ENCODE assay signal across 9 cellular contexts in genomic region chrX:154401045-154401799, GRCh38. TPM values are rescaled to one million over a fixed set of nuclear protein-coding genes. Genes with fewer than 3 reads are reported as not detected.
A peak's percentile ranks its signal among the peaks of the same experiment; 100 is the strongest.
DNase-seq lines count a peak whose midpoint lies in the region; ATAC-seq and TF ChIP-seq lines count a peak whose summit lies in the region.
"Had no signal": no experiment of that assay in that cellular context is flagged by ENCODE, and none has a peak within 500 bp of the region (broad histone marks: within the 10 kb centered on the region; RNA-seq: fewer than 3 reads in every experiment).

No MANE protein-coding gene starts in this region.

- POLR2A ChIA-PET in OCI-LY7 (lab: Charles Lee): no interaction called here

- H3K4me3 ChIP-seq in OCI-LY7 (ENCODE audit: low read depth, low read length, poor library complexity, severe bottlenecking): no peak overlapping the region
- H3K4me3 ChIP-seq in sigmoid colon: no peak overlapping the region

- TF ChIP-seq EP300 in sigmoid colon (IDR thresholded peaks at IDR 0.05): no peak

- H3K4me3 Mint-ChIP-seq in activated naive CD4-positive, alpha-beta T cell treated with anti-CD3 and anti-CD28 coated beads for 36 hours: no peak overlapping the region
- H3K4me3 Mint-ChIP-seq in chondrocyte (ENCODE audit: unreplicated experiment): no peak overlapping the region
- peak overlapping the region; percentile 39 to 58 for H3K4me3 Mint-ChIP-seq in stimulated activated naive B cell treated with anti-CD40 and anti-IgM and Interleukin-4, amounts not matched to agents 10 μg/mL and 1 μg/mL and 100 μg/mL, for 72 hours

- H3K9me2 ChIP-seq in OCI-LY7 (ENCODE audit: insufficient read depth, low read length): no peaks in the 10 kb centered on the region

- peaks cover 13% of the 10 kb centered on the region; the same call in 1 of the 2 replicates for H3K79me2 ChIP-seq in OCI-LY7 (ENCODE audit: insufficient read depth, low read depth, low read length)

- H3K27me3 ChIP-seq in sigmoid colon: no peaks in the 10 kb centered on the region

- peaks cover 38% of the 10 kb centered on the region for H3K36me3 ChIP-seq in OCI-LY7 (ENCODE audit: insufficient read depth, low read length)
- H3K36me3 ChIP-seq in sigmoid colon: peaks cover 11 to 22% (median 14%) of the 10 kb centered on the region in 4 donors

- CTCF ChIA-PET in activated naive CD4-positive, alpha-beta T cell treated with anti-CD3 and anti-CD28 coated beads for 36 hours (lab: Charles Lee): interaction anchor here (1.1 kb wide), 1 partner anchor 141 kb away, joined by 3 read pairs; no protein-coding TSS in a partner anchor
- CTCF ChIA-PET in OCI-LY7 (lab: Charles Lee; ENCODE audit: unreplicated experiment): no interaction called here

- peaks cover 26% of the 10 kb centered on the region for H3K36me3 Mint-ChIP-seq in activated naive CD4-positive, alpha-beta T cell treated with anti-CD3 and anti-CD28 coated beads for 36 hours (ENCODE audit: low read depth)
- H3K36me3 Mint-ChIP-seq in chondrocyte (ENCODE audit: low read depth): peaks cover 20% of the 10 kb centered on the region
- peaks cover 36 to 38% of the 10 kb centered on the region in 2 donors for H3K36me3 Mint-ChIP-seq in stimulated activated naive B cell treated with anti-CD40 and anti-IgM and Interleukin-4, amounts not matched to agents 10 μg/mL and 1 μg/mL and 100 μg/mL, for 72 hours

- TF ChIP-seq CTCF in OCI-LY7 (conservative IDR thresholded peaks at IDR 0.05; ENCODE audit: low read length) (no peak), chondrocyte (IDR thresholded peaks at IDR 0.05) (no peak), sigmoid colon (IDR thresholded peaks at IDR 0.05) (no peak)

- peak overlapping the region; percentile 46 for H3K27ac Mint-ChIP-seq in activated naive CD4-positive, alpha-beta T cell treated with anti-CD3 and anti-CD28 coated beads for 36 hours
- peak overlapping the region; percentile 78 for H3K27ac Mint-ChIP-seq in chondrocyte (ENCODE audit: unreplicated experiment)
- H3K27ac Mint-ChIP-seq in stimulated activated naive B cell treated with anti-CD40 and anti-IgM and Interleukin-4, amounts not matched to agents 10 μg/mL and 1 μg/mL and 100 μg/mL, for 72 hours: peak overlapping the region; percentile 98

- no peak for DNase-seq in activated naive CD4-positive, alpha-beta T cell treated with anti-CD3 and anti-CD28 coated beads for 36 hours
- no peak for DNase-seq in activated naive CD4-positive, alpha-beta T cell (lab: John Stamatoyannopoulos, UW)
- DNase-seq in OCI-LY7 (ENCODE audit: low spot score): peak; percentile 11
- DNase-seq in chondrocyte (ENCODE audit: low spot score): no peak
- no peak for DNase-seq in stimulated activated naive B cell treated with anti-CD40 and anti-IgM and Interleukin-4, amounts not matched to agents 10 μg/mL and 1 μg/mL and 100 μg/mL, for 72 hours
- DNase-seq in sigmoid colon: no peak
- DNase-seq in C1 segment of cervical spinal cord (lab: John Stamatoyannopoulos, UW): no peak
- DNase-seq: WERI-Rb-1 had no signal

- H3K4me1 ChIP-seq in OCI-LY7 (ENCODE audit: insufficient read depth, low read length, poor library complexity, severe bottlenecking): peaks cover 9% of the 10 kb centered on the region
- H3K4me1 ChIP-seq in sigmoid colon: peaks cover 0 to 20% (median 13%) of the 10 kb centered on the region in 4 donors

- H3K27me3 Mint-ChIP-seq in activated naive CD4-positive, alpha-beta T cell treated with anti-CD3 and anti-CD28 coated beads for 36 hours (ENCODE audit: low read depth): no peaks in the 10 kb centered on the region
- H3K27me3 Mint-ChIP-seq in chondrocyte (ENCODE audit: low read depth): no peaks in the 10 kb centered on the region
- no peaks in the 10 kb centered on the region for H3K27me3 Mint-ChIP-seq in stimulated activated naive B cell treated with anti-CD40 and anti-IgM and Interleukin-4, amounts not matched to agents 10 μg/mL and 1 μg/mL and 100 μg/mL, for 72 hours

- H3K9me3 ChIP-seq in OCI-LY7 (ENCODE audit: low read length) (no peaks in the 10 kb centered on the region), sigmoid colon (no peaks in the 10 kb centered on the region)

- WGBS in sigmoid colon, 2 donors: 39 to 57% methylated on average over 6 of the region's 6 CpGs

- TF ChIP-seq POLR2A in sigmoid colon (IDR thresholded peaks at IDR 0.05): no peak

- peak overlapping the region; percentile 39 for H3K27ac ChIP-seq in OCI-LY7 (ENCODE audit: low read depth, low read length, poor library complexity, severe bottlenecking)
- no peak overlapping the region for H3K27ac ChIP-seq in sigmoid colon
- H3K27ac ChIP-seq: WERI-Rb-1 had no signal

- peaks cover 11% of the 10 kb centered on the region for H3K4me1 Mint-ChIP-seq in activated naive CD4-positive, alpha-beta T cell treated with anti-CD3 and anti-CD28 coated beads for 36 hours (ENCODE audit: low read depth)
- H3K4me1 Mint-ChIP-seq in chondrocyte (ENCODE audit: low read depth): peaks cover 11% of the 10 kb centered on the region
- peaks cover 24% of the 10 kb centered on the region in 2 donors for H3K4me1 Mint-ChIP-seq in stimulated activated naive B cell treated with anti-CD40 and anti-IgM and Interleukin-4, amounts not matched to agents 10 μg/mL and 1 μg/mL and 100 μg/mL, for 72 hours

- 0 out of 2 replicates have a peak overlapping the region, but pooled peaks have one; percentile 26 for H3K4me2 ChIP-seq in OCI-LY7 (ENCODE audit: low read length)

- H3K9me3 Mint-ChIP-seq in activated naive CD4-positive, alpha-beta T cell treated with anti-CD3 and anti-CD28 coated beads for 36 hours: no peaks in the 10 kb centered on the region
- no peaks in the 10 kb centered on the region for H3K9me3 Mint-ChIP-seq in chondrocyte (ENCODE audit: low read depth)
- H3K9me3 Mint-ChIP-seq in stimulated activated naive B cell treated with anti-CD40 and anti-IgM and Interleukin-4, amounts not matched to agents 10 μg/mL and 1 μg/mL and 100 μg/mL, for 72 hours: no peaks in the 10 kb centered on the region

- intact Hi-C loops in activated naive CD4-positive, alpha-beta T cell treated with anti-CD3 and anti-CD28 coated beads for 36 hours (cut with micrococcal nuclease): no loop called here
- intact Hi-C loops in OCI-LY7 (cut with micrococcal nuclease; ENCODE audit: unreplicated experiment): loop anchor here (5.0 kb wide), 1 partner anchor 131 kb away; no protein-coding TSS in a partner anchor
- intact Hi-C loops in sigmoid colon (cut with DNase I): no loop called here

- H4K20me1 ChIP-seq in OCI-LY7 (ENCODE audit: insufficient read depth, low read length): no peaks in the 10 kb centered on the region

- no peak overlapping the region for H2AFZ ChIP-seq in OCI-LY7 (ENCODE audit: low read length)

- ATAC-seq in stimulated activated naive B cell treated with anti-CD40 and anti-IgM and Interleukin-4, amounts not matched to agents 10 μg/mL and 1 μg/mL and 100 μg/mL, for 72 hours (replicated peaks): peak in 1 of 2 donors; percentile 2
- ATAC-seq in HG03571 (IDR thresholded peaks at IDR 0.05; ENCODE audit: unreplicated experiment): no peak

- no TSS peak for BruUV-seq in OCI-LY7 (replicated peaks; lab: Mats Ljungman, UMichigan)

RNA-seq across cellular contexts. Expression of gene RPL10, which starts 3.0 kb away (rescaled TPM):
- total RNA-seq in activated naive CD4-positive, alpha-beta T cell treated with anti-CD3 and anti-CD28 coated beads for 36 hours: 1,000 to 10,000 TPM; 3,331 to 3,466 TPM
- 4,261 and 4,291 TPM in 2 replicates for total RNA-seq in OCI-LY7 (2014; rRNA removed; shearing (Covaris generic))
- total RNA-seq in OCI-LY7 (2022): 2,447 and 2,466 TPM in 2 replicates
- total RNA-seq in chondrocyte: 1,847 to 2,160 TPM (median 2,120 TPM) in 3 replicates
- 1,000 to 10,000 TPM; 3,138 to 8,651 (median 6,770) TPM for total RNA-seq in sigmoid colon
- 1,000 to 10,000 TPM; 4,760 to 8,094 (median 5,003) TPM for polyA plus RNA-seq in sigmoid colon

RNA-seq across cellular contexts. Expression of gene DNASE1L1, which starts 7.8 kb away (rescaled TPM):
- total RNA-seq in activated naive CD4-positive, alpha-beta T cell treated with anti-CD3 and anti-CD28 coated beads for 36 hours: 1 to 10 TPM; 7.9 to 9.0 TPM
- total RNA-seq in OCI-LY7 (2014; rRNA removed; shearing (Covaris generic)): 13.4 and 23.1 TPM in 2 replicates
- 21.5 and 30.1 TPM in 2 replicates for total RNA-seq in OCI-LY7 (2022)
- 39.4 to 44.5 TPM (median 40.8 TPM) in 3 replicates for total RNA-seq in chondrocyte
- 10 to 100 TPM; 10.9 to 21.8 (median 16.6) TPM for total RNA-seq in sigmoid colon
- polyA plus RNA-seq in sigmoid colon: 10 to 100 TPM; 15.5 to 25.7 (median 17.4) TPM

RNA-seq across cellular contexts. Expression of gene TAFAZZIN, which starts 10.1 kb away (rescaled TPM):
- total RNA-seq in activated naive CD4-positive, alpha-beta T cell treated with anti-CD3 and anti-CD28 coated beads for 36 hours: 10 to 100 TPM; 63.7 to 66.5 TPM
- 74.2 and 94.5 TPM in 2 replicates for total RNA-seq in OCI-LY7 (2014; rRNA removed; shearing (Covaris generic))
- total RNA-seq in OCI-LY7 (2022) (85.3 and 104 TPM in 2 replicates), chondrocyte (33.4 to 39.1 TPM (median 38.7 TPM) in 3 replicates), sigmoid colon (10 to 100 TPM; 35.7 to 58.2 (median 36.6) TPM)
- 10 to 100 TPM in 1 of 3 donors, 1 to 10 TPM in 2; 8.4 to 48.0 (median 9.2) TPM for polyA plus RNA-seq in sigmoid colon

RNA-seq across cellular contexts. Expression of gene EMD, which starts 22.1 kb away (rescaled TPM):
- 10 to 100 TPM; 62.7 to 70.0 TPM for total RNA-seq in activated naive CD4-positive, alpha-beta T cell treated with anti-CD3 and anti-CD28 coated beads for 36 hours
- 25.3 and 35.4 TPM in 2 replicates for total RNA-seq in OCI-LY7 (2014; rRNA removed; shearing (Covaris generic))
- total RNA-seq in OCI-LY7 (2022) (64.1 and 64.6 TPM in 2 replicates), chondrocyte (66.3 to 81.7 TPM (median 81.1 TPM) in 3 replicates), sigmoid colon (10 to 100 TPM; 44.3 to 66.8 (median 48.6) TPM)
- 10 to 100 TPM; 40.7 to 87.9 (median 42.6) TPM for polyA plus RNA-seq in sigmoid colon

RNA-seq across cellular contexts. Expression of gene FLNA, which starts 26.8 kb away (rescaled TPM):
- total RNA-seq in activated naive CD4-positive, alpha-beta T cell treated with anti-CD3 and anti-CD28 coated beads for 36 hours: 100 to 1,000 TPM; 398 to 404 TPM
- total RNA-seq in OCI-LY7 (2014; rRNA removed; shearing (Covaris generic)): 78.8 and 91.2 TPM in 2 replicates
- total RNA-seq in OCI-LY7 (2022) (96.9 and 97.7 TPM in 2 replicates), chondrocyte (1,923 to 4,327 TPM (median 4,325 TPM) in 3 replicates), sigmoid colon (1,000 to 10,000 TPM; 2,494 to 9,435 (median 5,341) TPM)
- 100 to 1,000 TPM in 1 of 3 donors, 10 to 100 TPM in 2; 27.0 to 442 (median 42.0) TPM for polyA plus RNA-seq in sigmoid colon

Comparison
In these comparisons a context has a peak if more than half of its experiments do, and no peak if none do; other contexts are left out.
1. H3K27ac Mint-ChIP-seq: peak in every context shown above with its lines; median percentile 98 in stimulated activated naive B cell treated with anti-CD40 and anti-IgM and Interleukin-4, amounts not matched to agents 10 μg/mL and 1 μg/mL and 100 μg/mL, for 72 hours; 78 in chondrocyte; 46 in activated naive CD4-positive, alpha-beta T cell treated with anti-CD3 and anti-CD28 coated beads for 36 hours.
2. H3K4me3 Mint-ChIP-seq: peak in stimulated activated naive B cell treated with anti-CD40 and anti-IgM and Interleukin-4, amounts not matched to agents 10 μg/mL and 1 μg/mL and 100 μg/mL, for 72 hours (2 of 2); none in activated naive CD4-positive, alpha-beta T cell treated with anti-CD3 and anti-CD28 coated beads for 36 hours (single experiment) and chondrocyte (single experiment).